ENCODE assay signal across 16 cellular contexts in genomic region chr7:7694542-7694941, GRCh38. TPM values are rescaled to one million over a fixed set of nuclear protein-coding genes. Genes with fewer than 3 reads are reported as not detected.
DNase-seq lines count a peak whose midpoint lies in the region; ATAC-seq and TF ChIP-seq lines count a peak whose summit lies in the region.
"Had no signal": no experiment of that assay in that cellular context is flagged by ENCODE, and none has a peak within 500 bp of the region (broad histone marks: within the 10 kb centered on the region; RNA-seq: fewer than 3 reads in every experiment).

No MANE protein-coding gene starts in this region.

- H3K9me3 ChIP-seq in heart left ventricle (peaks cover 0 to 5% (median 0%) of the 10 kb centered on the region in 12 donors), IMR-90 (ENCODE audit: control insufficient read depth, insufficient read depth, low read length) (no peaks in the 10 kb centered on the region), hepatocyte (ENCODE audit: low read depth) (no peaks in the 10 kb centered on the region), thyroid gland (no peaks in the 10 kb centered on the region)

- no peak overlapping the region for H3K23ac ChIP-seq in IMR-90 (ENCODE audit: low read depth, low read length)

- dilution Hi-C loops in IMR-90 (cut with HindIII; ENCODE audit: low sequenced_read_pairs, unreplicated experiment): no loop called here

- WGBS in heart left ventricle, 4 donors: 48 to 63% (median 53%) methylated on average over 3 of the region's 3 CpGs
- WGBS in IMR-90 (ENCODE audit: extremely low coverage in 2 of 2, insufficient read length in 1 of 2), 2 experiments: no CpG with 5 or more reads among the region's 3 CpGs
- 96% methylated on average over 3 of the region's 3 CpGs for WGBS in hepatocyte (ENCODE audit: low lambda C conversion rate, missing lambda C conversion rate)
- 86 to 89% methylated on average over 3 of the region's 3 CpGs for WGBS in thyroid gland, 2 donors

- no peak overlapping the region for H4K91ac ChIP-seq in IMR-90 (ENCODE audit: insufficient read depth, low read depth, low read length)

- intact Hi-C loops in heart left ventricle (cut with DNase I) (no loop called here), cardiac septum (cut with DNase I) (no loop called here), IMR-90 (cut with micrococcal nuclease) (no loop called here), thyroid gland (cut with DNase I) (no loop called here)

- no peak overlapping the region for H3K14ac ChIP-seq in IMR-90 (replicated peaks; ENCODE audit: low read depth, low read length)

- DNase-seq in heart left ventricle (no peak), cardiac septum (ENCODE audit: low spot score) (no peak), IMR-90 (no peak), hepatocyte (ENCODE audit: low spot score) (no peak), thyroid gland (no peak), ecto neural progenitor cell (ENCODE audit: low spot score) (no peak), HuH-7.5 (ENCODE audit: low spot score) (no peak)
- DNase-seq: C1 segment of cervical spinal cord; H7; NCI-H1436; NCI-H2029; NCI-H2171 treated with DMSO at 0.1 percent for 48 hours; NCI-H446 treated with DMSO at 0.1 percent for 48 hours; NK-92 treated with Interleukin-12 subunit alpha and Interleukin-12 subunit beta, amount 100 ng/mL, for 24 hours had no signal

- H3K4me1 ChIP-seq in heart left ventricle (peaks cover 0 to 51% (median 45%) of the 10 kb centered on the region in 12 donors), IMR-90 (ENCODE audit: control insufficient read depth, insufficient read depth, low read length) (peaks cover 4% of the 10 kb centered on the region; the same call in 1 of the 2 replicates), hepatocyte (ENCODE audit: insufficient read depth) (peaks cover 9% of the 10 kb centered on the region), thyroid gland (peaks cover 29 to 44% of the 10 kb centered on the region in 2 donors)

- ATAC-seq in heart left ventricle: peak in 2 of 4 donors; percentile 20 to 38
- ATAC-seq in IMR-90 (ENCODE audit: low read depth): no peak
- ATAC-seq in HG03354 (IDR thresholded peaks at IDR 0.05; ENCODE audit: poor library complexity, severe bottlenecking, unreplicated experiment): no peak

- H3K18ac ChIP-seq in IMR-90 (ENCODE audit: low read depth, low read length): peak overlapping the region; percentile 26; the same call in 1 of the 2 replicates

- POLR2A ChIA-PET in IMR-90 (lab: Charles Lee; ENCODE audit: unreplicated experiment): interaction anchor here (1.0 kb wide), 1 partner anchor 10 kb away, joined by 3 read pairs; no protein-coding TSS in a partner anchor

- H2AFZ ChIP-seq in IMR-90 (replicated peaks; ENCODE audit: low read length, poor library complexity) (no peak overlapping the region), hepatocyte (no peak overlapping the region)

- no peaks in the 10 kb centered on the region for H3K36me3 ChIP-seq in heart left ventricle
- no peaks in the 10 kb centered on the region for H3K36me3 ChIP-seq in IMR-90 (ENCODE audit: control insufficient read depth, insufficient read depth, low read length)
- H3K36me3 ChIP-seq in hepatocyte (replicated peaks; ENCODE audit: insufficient read depth, low read depth): no peaks in the 10 kb centered on the region
- H3K36me3 ChIP-seq in thyroid gland: no peaks in the 10 kb centered on the region

- in situ Hi-C loops in IMR-90 (cut with MboI; ENCODE audit: low sequenced_read_pairs): no loop called here

- H2BK15ac ChIP-seq in IMR-90 (ENCODE audit: low read depth, low read length): 0 out of 3 replicates have a peak overlapping the region, but pooled peaks have one; percentile 32

- peak overlapping the region; percentile 70 for H2BK5ac ChIP-seq in IMR-90 (ENCODE audit: low read depth, low read length, poor library complexity, severe bottlenecking)

- CTCF ChIA-PET in IMR-90 (lab: Yijun Ruan, JAX): no interaction called here

- H3K27ac ChIP-seq in heart left ventricle (peak overlapping the region in 10 of 12 donors; percentile 41 to 79 (median 64)), IMR-90 (ENCODE audit: insufficient read depth, low read length) (no peak overlapping the region), hepatocyte (peak overlapping the region; percentile 3), thyroid gland (peak overlapping the region; percentile 69 to 93 (median 85))
- H3K27ac ChIP-seq: RWPE1 had no signal

- H3K79me1 ChIP-seq in IMR-90 (ENCODE audit: low read depth in 1 of 2, low read length in 2 of 2): peaks cover 0 to 6% of the 10 kb centered on the region in 2 experiments; a peak in 1 of 4 replicates

- TF ChIP-seq CTCF in heart left ventricle (IDR thresholded peaks at IDR 0.05): no peak
- TF ChIP-seq CTCF in IMR-90 (conservative IDR thresholded peaks at IDR 0.05; ENCODE audit: low read depth, low read length): no peak
- TF ChIP-seq CTCF in hepatocyte (IDR thresholded peaks at IDR 0.05; ENCODE audit: poor library complexity): no peak
- no peak for TF ChIP-seq CTCF in thyroid gland (IDR thresholded peaks at IDR 0.05)

- H2BK120ac ChIP-seq in IMR-90 (ENCODE audit: low read depth, low read length): peak overlapping the region; percentile 67

- no peak overlapping the region for H3K4ac ChIP-seq in IMR-90 (ENCODE audit: low read depth, low read length)

- H3K9me2 ChIP-seq in hepatocyte (replicated peaks; ENCODE audit: insufficient read depth): no peaks in the 10 kb centered on the region

- no peak for TF ChIP-seq POLR2A in heart left ventricle (IDR thresholded peaks at IDR 0.05)
- no peak for TF ChIP-seq POLR2A in IMR-90 (IDR thresholded peaks at IDR 0.05; ENCODE audit: low read depth, low read length)
- TF ChIP-seq POLR2A in thyroid gland (IDR thresholded peaks at IDR 0.05): no peak

- no peak overlapping the region for H3K56ac ChIP-seq in IMR-90 (ENCODE audit: extremely low read depth, insufficient read depth, low read length)

- H2AK9ac ChIP-seq in IMR-90 (replicated peaks; ENCODE audit: low read depth, low read length, poor library complexity): no peak overlapping the region

- H3K4me2 ChIP-seq in IMR-90 (ENCODE audit: low read depth, low read length): no peak overlapping the region
- no peak overlapping the region for H3K4me2 ChIP-seq in hepatocyte

- H2AK5ac ChIP-seq in IMR-90 (ENCODE audit: low read depth, low read length): no peak overlapping the region

- no peak overlapping the region for H3K9ac ChIP-seq in IMR-90 (ENCODE audit: low read depth, low read length)

- TF ChIP-seq RAD21 in IMR-90 (IDR thresholded peaks at IDR 0.05; ENCODE audit: low read length): no peak

- no peak overlapping the region; the same call in 1 of the 2 replicates for H4K5ac ChIP-seq in IMR-90 (ENCODE audit: low read depth, low read length)

- H3K4me3 ChIP-seq in heart left ventricle (no peak overlapping the region), IMR-90 (ENCODE audit: insufficient read depth, low read depth, low read length) (no peak overlapping the region), hepatocyte (no peak overlapping the region), thyroid gland (replicated peaks in 1 of 3) (no peak overlapping the region)

- H4K20me1 ChIP-seq in IMR-90 (ENCODE audit: insufficient read depth, low read length) (no peaks in the 10 kb centered on the region), hepatocyte (ENCODE audit: insufficient read depth, poor library complexity, severe bottlenecking) (no peaks in the 10 kb centered on the region)

- H3K9me1 ChIP-seq in IMR-90 (ENCODE audit: insufficient read depth, low read length): no peaks in the 10 kb centered on the region

- H3K79me2 ChIP-seq in hepatocyte: peaks cover 5% of the 10 kb centered on the region

- peak overlapping the region in 1 of 2 experiments; percentile 24; a peak in 1 of 4 replicates for H4K8ac ChIP-seq in IMR-90 (ENCODE audit: low read depth in 2 of 2, low read length in 2 of 2)

- H3K27me3 ChIP-seq in heart left ventricle: no peaks in the 10 kb centered on the region
- H3K27me3 ChIP-seq in IMR-90 (ENCODE audit: control insufficient read depth, insufficient read depth, low read length): no peaks in the 10 kb centered on the region
- no peaks in the 10 kb centered on the region for H3K27me3 ChIP-seq in hepatocyte
- no peaks in the 10 kb centered on the region for H3K27me3 ChIP-seq in thyroid gland

- no TSS peak for BruUV-seq in IMR-90 (replicated peaks; lab: Mats Ljungman, UMichigan)

- H2BK20ac ChIP-seq in IMR-90 (ENCODE audit: low read depth, low read length): peak overlapping the region; percentile 51; the same call in 1 of the 2 replicates

TF ChIP-seq in IMR-90, 13 proteins besides CTCF, POLR2A, EP300 and RAD21 (continues in another document):
- no peak for TF ChIP-seq ELK1 (IDR thresholded peaks at IDR 0.05; ENCODE audit: borderline replicate concordance, low read depth, low read length)
- TF ChIP-seq MAFK (IDR thresholded peaks at IDR 0.05; ENCODE audit: low read depth, low read length): no peak
- TF ChIP-seq CHD1 (IDR thresholded peaks at IDR 0.05; ENCODE audit: low read depth, low read length): no peak
- no peak for TF ChIP-seq NFE2L2 (IDR thresholded peaks at IDR 0.05; ENCODE audit: low read depth, low read length)
- TF ChIP-seq SMC3 (IDR thresholded peaks at IDR 0.05; ENCODE audit: low read depth, low read length): no peak

RNA-seq across cellular contexts. Expression of gene RPA3, which starts 23.9 kb away (rescaled TPM):
- total RNA-seq in heart left ventricle (10 to 100 TPM; 19.4 to 30.9 (median 27.0) TPM), cardiac septum (18.4 TPM), IMR-90 (2012; rRNA removed) (12.7 and 25.0 TPM in 2 replicates), hepatocyte (17.3 and 20.9 TPM in 2 replicates), thyroid gland (10 to 100 TPM; 21.9 to 39.1 (median 31.3) TPM)
- polyA plus RNA-seq in heart left ventricle (10 to 100 TPM; 21.1 to 21.4 TPM), IMR-90 (2012; rRNA removed) (20.0 and 21.1 TPM in 2 replicates), hepatocyte (38.2 and 46.0 TPM in 2 replicates)
- polyA plus RNA-seq in IMR-90 (2012; cell fraction: cytosol; rRNA removed): 3.1 and 5.8 TPM in 2 replicates
- polyA plus RNA-seq in IMR-90 (2012; cell fraction: nucleus; rRNA removed; ENCODE audit: low replicate concordance): 0.63 and 4.8 TPM in 2 replicates

RNA-seq across cellular contexts. Expression of gene UMAD1, which starts 54.0 kb away (rescaled TPM):
- total RNA-seq in heart left ventricle (10 to 100 TPM; 10.1 to 19.7 (median 15.6) TPM), cardiac septum (16.3 TPM), IMR-90 (2012; rRNA removed) (5.2 and 9.2 TPM in 2 replicates), hepatocyte (21.9 and 29.0 TPM in 2 replicates), thyroid gland (10 to 100 TPM; 39.4 to 46.4 (median 44.0) TPM)
- polyA plus RNA-seq in heart left ventricle (10 to 100 TPM in 1 of 2 donors, 1 to 10 TPM in 1; 3.5 to 12.0 TPM), IMR-90 (2012; rRNA removed) (7.6 and 8.4 TPM in 2 replicates), hepatocyte (15.7 and 19.9 TPM in 2 replicates)
- 3.5 and 4.7 TPM in 2 replicates for polyA plus RNA-seq in IMR-90 (2012; cell fraction: cytosol; rRNA removed)
- 1.0 and 5.6 TPM in 2 replicates for polyA plus RNA-seq in IMR-90 (2012; cell fraction: nucleus; rRNA removed; ENCODE audit: low replicate concordance)
